In genomic region chr5:87877495-87877894, GRCh38 we compare ENCODE assay signal across 13 cellular contexts.
A peak's percentile ranks its signal among the peaks of the same experiment; 100 is the strongest.
DNase-seq lines count a peak whose midpoint lies in the region; ATAC-seq, FAIRE-seq and TF ChIP-seq lines count a peak whose summit lies in the region.
"Had no signal": no experiment of that assay in that cellular context is flagged by ENCODE, and none has a peak within 500 bp of the region (broad histone marks: within the 10 kb centered on the region; RNA-seq: fewer than 3 reads in every experiment).

No MANE protein-coding gene starts in this region.

- no peak overlapping the region for H3K56ac ChIP-seq in H1 (replicated peaks; ENCODE audit: insufficient read length, low read depth, low read length)

- H3K27ac ChIP-seq in H1 (ENCODE audit: low read depth, low read length) = no peak overlapping the region
- no peak overlapping the region for H3K27ac ChIP-seq in aorta (ENCODE audit: low read depth in 1 of 2, low read length in 2 of 2)
- H3K27ac ChIP-seq: A549, BLaER1, GM23248 had no signal

- no peak overlapping the region for H4K8ac ChIP-seq in H1 (ENCODE audit: extremely low read depth, insufficient read depth, low read length)

- TF ChIP-seq RAD21 in H1 (IDR thresholded peaks at IDR 0.05 in 1 of 2, conservative IDR thresholded peaks at IDR 0.05 in 1 of 2; ENCODE audit: low read depth in 2 of 2, low read length in 2 of 2) = no peak

- H3K4me1 ChIP-seq in H1 (replicated peaks in 1 of 4; ENCODE audit: control insufficient read depth in 3 of 4, insufficient read depth in 4 of 4, low read length in 3 of 4) = peaks cover 0 to 5% (median under 1%) of the 10 kb centered on the region in 4 experiments; a peak in 2 of 7 replicates
- no peaks in the 10 kb centered on the region for H3K4me1 ChIP-seq in aorta (ENCODE audit: control insufficient read depth in 1 of 2, insufficient read depth in 2 of 2, low read length in 2 of 2)
- H3K4me1 ChIP-seq: A549, BLaER1, HAP-1 had no signal

- no peak overlapping the region for H2AK5ac ChIP-seq in H1 (ENCODE audit: low read depth, low read length)

- H3K18ac ChIP-seq in H1 (ENCODE audit: extremely low read depth, low read length) = no peak overlapping the region

- H4K20me1 ChIP-seq in H1 (replicated peaks in 1 of 2; ENCODE audit: control insufficient read depth in 1 of 2, insufficient read depth in 2 of 2, low read length in 2 of 2) = no peaks in the 10 kb centered on the region
- H4K20me1 ChIP-seq: BLaER1 had no signal

- no peak for TF ChIP-seq EP300 in H1 (IDR thresholded peaks at IDR 0.05; ENCODE audit: borderline replicate concordance in 1 of 2, low read depth in 2 of 2, low read length in 2 of 2)

- H2AFZ ChIP-seq in H1 (ENCODE audit: low read length) = no peak overlapping the region
- H2AFZ ChIP-seq: GM23248 had no signal

- H3K27me3 ChIP-seq in H1 (replicated peaks in 1 of 4; ENCODE audit: control insufficient read depth in 3 of 4, extremely low read depth in 1 of 4, insufficient read depth in 3 of 4, low read length in 3 of 4) (no peaks in the 10 kb centered on the region), aorta (ENCODE audit: control insufficient read depth in 1 of 2, insufficient read depth in 2 of 2, low read length in 1 of 2) (no peaks in the 10 kb centered on the region)
- H3K27me3 ChIP-seq: BLaER1 had no signal

- no peak overlapping the region for H4K5ac ChIP-seq in H1 (ENCODE audit: insufficient read length, low read depth, low read length)

- H2BK20ac ChIP-seq in H1 (ENCODE audit: low read length) = no peak overlapping the region

- DNase-seq in NCI-H69 (lab: John Stamatoyannopoulos, UW) (peak; percentile 43), H1 (ENCODE audit: low read depth in 1 of 2, low spot score in 2 of 2) (no peak), NCI-H446 treated with DMSO at 0.1 percent for 48 hours (lab: John Stamatoyannopoulos, UW) (no peak), aorta (no peak)
- DNase-seq in activated CD4-positive, CD25-positive, alpha-beta regulatory T cell treated with anti-CD3 and anti-CD28 coated beads, Interleukin-2, amount 50 U/mL, for 72 hours = no peak
- DNase-seq: CD4-positive, CD25-positive, alpha-beta regulatory T cell; GM23248 had no signal

- POLR2A ChIA-PET in H1 (lab: Charles Lee; ENCODE audit: partially characterized antibody) = no interaction called here

- no peak overlapping the region for H2BK15ac ChIP-seq in H1 (ENCODE audit: low read length)

- no peak overlapping the region for H3K14ac ChIP-seq in H1 (ENCODE audit: insufficient read length)

- TF ChIP-seq CTCF in H1 (IDR thresholded peaks at IDR 0.05; ENCODE audit: control extremely low read depth in 1 of 3, insufficient read depth in 1 of 3, low read depth in 1 of 3, low read length in 3 of 3) = no peak

- peak; percentile 5 for ATAC-seq in HG03432 (IDR thresholded peaks at IDR 0.05; ENCODE audit: unreplicated experiment)
- ATAC-seq in aorta (ENCODE audit: low FRiP score) = no peak
- ATAC-seq: A549, K562 had no signal

- no peak overlapping the region for H3K9ac ChIP-seq in H1 (replicated peaks in 1 of 4; ENCODE audit: extremely low read depth in 1 of 4, low read depth in 3 of 4, low read length in 3 of 4)
- H3K9ac ChIP-seq: BLaER1, GM23248 had no signal

- H3K23ac ChIP-seq in H1 (ENCODE audit: insufficient read length) = no peak overlapping the region

- no peak overlapping the region for H2BK120ac ChIP-seq in H1 (replicated peaks; ENCODE audit: low read depth, low read length)

- intact Hi-C loops in aorta (cut with DNase I) = no loop called here

- H3K23me2 ChIP-seq in H1 (ENCODE audit: low read depth, low read length) = no peaks in the 10 kb centered on the region

- WGBS in H1 (ENCODE audit: extremely low coverage in 1 of 2, insufficient coverage in 1 of 2, insufficient read length in 1 of 2, insufficient replicate concordance in 2 of 2, low coverage in 1 of 2, low lambda C conversion rate in 2 of 2, missing lambda C conversion rate in 1 of 2), 2 experiments = 71% methylated on average over 2 of the region's 2 CpGs; no CpG with 5 or more reads in 1 of the 2 experiments
- WGBS in aorta, 2 donors = 57 to 62% methylated on average over 2 of the region's 2 CpGs

- no peaks in the 10 kb centered on the region for H3K79me2 ChIP-seq in H1 (ENCODE audit: control insufficient read depth in 1 of 2, insufficient read depth in 2 of 2, low read length in 2 of 2)

- no peak overlapping the region for H3K4me2 ChIP-seq in H1 (ENCODE audit: insufficient read depth in 1 of 2, low read depth in 2 of 2, low read length in 2 of 2)
- H3K4me2 ChIP-seq: A549, BLaER1 had no signal

- FAIRE-seq in H1 (lab: Jason Lieb, UNC) = no peak
- FAIRE-seq: A549, GM18507, K562 had no signal

- H3K4ac ChIP-seq in H1 (replicated peaks; ENCODE audit: insufficient read length, low read depth, low read length) = no peak overlapping the region

- CTCF ChIA-PET in H1 (lab: Charles Lee; ENCODE audit: partially characterized antibody) = no interaction called here

- H4K91ac ChIP-seq in H1 (replicated peaks; ENCODE audit: insufficient read length, low read length) = no peak overlapping the region

- H3K79me1 ChIP-seq in H1 (ENCODE audit: low read depth, low read length) = no peaks in the 10 kb centered on the region

- H3K4me3 ChIP-seq in H1 (ENCODE audit: extremely low read depth in 1 of 4, insufficient read depth in 2 of 4, low read depth in 3 of 4, low read length in 4 of 4) (no peak overlapping the region), aorta (ENCODE audit: low read length in 2 of 2) (no peak overlapping the region)
- H3K4me3 ChIP-seq: A549, BLaER1, GM23248, HAP-1, K562 had no signal

- H2BK12ac ChIP-seq in H1 (ENCODE audit: low read depth, low read length) = no peak overlapping the region

- H2BK5ac ChIP-seq in H1 (ENCODE audit: low read depth, low read length) = no peak overlapping the region

- no peak for TF ChIP-seq POLR2A in H1 (IDR thresholded peaks at IDR 0.05; ENCODE audit: control extremely low read depth in 1 of 2, low read depth in 2 of 2, low read length in 2 of 2)

- H3K36me3 ChIP-seq in H1 (ENCODE audit: control insufficient read depth in 2 of 4, insufficient read depth in 4 of 4, low read length in 3 of 4) = no peaks in the 10 kb centered on the region
- no peaks in the 10 kb centered on the region for H3K36me3 ChIP-seq in aorta (ENCODE audit: control insufficient read depth in 1 of 2, insufficient read depth in 2 of 2, low read length in 1 of 2)
- H3K36me3 ChIP-seq: BLaER1, HAP-1 had no signal

- H3K9me3 ChIP-seq in H1 (ENCODE audit: insufficient read depth in 2 of 2, low read depth in 1 of 2, low read length in 1 of 2) (no peaks in the 10 kb centered on the region), aorta (ENCODE audit: control insufficient read depth, low read length) (peaks cover 1% of the 10 kb centered on the region)
- H3K9me3 ChIP-seq: A549, BLaER1, HAP-1 had no signal

TF ChIP-seq in H1, 55 proteins besides CTCF, POLR2A, EP300 and RAD21:
- TF ChIP-seq CREB1 (IDR thresholded peaks at IDR 0.05) (no peak), SRF (IDR thresholded peaks at IDR 0.05; ENCODE audit: low read depth, low read length) (peak; percentile 71)
